Comparison of ENCODE assay signal across 16 cellular contexts in genomic region chrX:23292979-23293651, GRCh38. TPM values are rescaled to one million over a fixed set of nuclear protein-coding genes. Genes with fewer than 3 reads are reported as not detected.
DNase-seq lines count a peak whose midpoint lies in the region; ATAC-seq, FAIRE-seq and TF ChIP-seq lines count a peak whose summit lies in the region.
"Had no signal": no experiment of that assay in that cellular context is flagged by ENCODE, and none has a peak within 500 bp of the region (broad histone marks: within the 10 kb centered on the region; RNA-seq: fewer than 3 reads in every experiment).

No MANE protein-coding gene starts in this region.

- H2BK15ac ChIP-seq in neuronal stem cell (ENCODE audit: low read length) = no peak overlapping the region

- H3K36me3 ChIP-seq in neuronal stem cell (replicated peaks in 1 of 2; ENCODE audit: control insufficient read depth in 2 of 2, insufficient read depth in 2 of 2, low read length in 2 of 2) (no peaks in the 10 kb centered on the region), OCI-LY7 (ENCODE audit: insufficient read depth, low read length) (no peaks in the 10 kb centered on the region), HepG2 (replicated peaks in 1 of 2; ENCODE audit: control insufficient read depth in 1 of 2, insufficient read depth in 2 of 2, low read length in 2 of 2) (no peaks in the 10 kb centered on the region), heart right ventricle (no peaks in the 10 kb centered on the region)
- H3K36me3 ChIP-seq: esophagus squamous epithelium, neutrophil, SJSA1 had no signal

- no peak overlapping the region for H3K4me2 ChIP-seq in neuronal stem cell (ENCODE audit: insufficient read depth, low read length, poor library complexity, severe bottlenecking)
- H3K4me2 ChIP-seq in OCI-LY7 (ENCODE audit: low read length) = no peak overlapping the region
- no peak overlapping the region for H3K4me2 ChIP-seq in HepG2 (ENCODE audit: low read depth, low read length)

- no CpG with 5 or more reads among the region's 8 CpGs for WGBS in neuronal stem cell (ENCODE audit: extremely low coverage in 2 of 2, insufficient read length in 2 of 2, insufficient replicate concordance in 1 of 2), 2 donors
- 52% methylated on average over 2 of the region's 8 CpGs for WGBS in HepG2 (ENCODE audit: low lambda C conversion rate)
- 69 to 70% methylated on average over 8 of the region's 8 CpGs for WGBS in heart right ventricle, 2 donors

- POLR2A ChIA-PET in OCI-LY7 (lab: Charles Lee) = no interaction called here
- POLR2A ChIA-PET in HepG2 (lab: Yijun Ruan, JAX) = no interaction called here

- no peak overlapping the region for H2BK12ac ChIP-seq in neuronal stem cell (ENCODE audit: low read length)

- H3K4me1 ChIP-seq in neuronal stem cell (ENCODE audit: control insufficient read depth in 2 of 2, insufficient read depth in 1 of 2, low read depth in 1 of 2, low read length in 2 of 2) (peaks cover 0 to 6% of the 10 kb centered on the region in 2 donors), OCI-LY7 (ENCODE audit: insufficient read depth, low read length, poor library complexity, severe bottlenecking) (no peaks in the 10 kb centered on the region), HepG2 (ENCODE audit: insufficient read depth, low read length) (no peaks in the 10 kb centered on the region), heart right ventricle (no peaks in the 10 kb centered on the region)
- H3K4me1 ChIP-seq: SJSA1 had no signal

- no peak for ATAC-seq in HepG2
- no peak for ATAC-seq in GM21529 (IDR thresholded peaks at IDR 0.05; ENCODE audit: unreplicated experiment)
- ATAC-seq in heart right ventricle = no peak
- ATAC-seq: activated CD8-positive, alpha-beta memory T cell treated with anti-CD3 and anti-CD28 coated beads, Interleukin-2, amount 10 ng/mL, durations not matched to agents 7 days and 5 days; HCT116 had no signal

- no peaks in the 10 kb centered on the region for H3K27me3 ChIP-seq in neuronal stem cell (ENCODE audit: control insufficient read depth in 3 of 3, insufficient read depth in 3 of 3, low read depth in 1 of 3, low read length in 3 of 3)
- H3K27me3 ChIP-seq in HepG2 (ENCODE audit: control insufficient read depth in 1 of 2, insufficient read depth in 2 of 2, low read length in 2 of 2) = no peaks in the 10 kb centered on the region
- no peaks in the 10 kb centered on the region for H3K27me3 ChIP-seq in heart right ventricle
- H3K27me3 ChIP-seq: esophagus squamous epithelium, neutrophil, SJSA1 had no signal

- TF ChIP-seq RAD21 in HepG2 (CRISPR knock-in tag; IDR thresholded peaks at IDR 0.05) = no peak

- H3K18ac ChIP-seq in neuronal stem cell (ENCODE audit: low read length) = peak overlapping the region; percentile 40

- H2AFZ ChIP-seq in neuronal stem cell (ENCODE audit: low read length) = peak overlapping the region; percentile 60
- no peak overlapping the region for H2AFZ ChIP-seq in OCI-LY7 (ENCODE audit: low read length)
- no peak overlapping the region for H2AFZ ChIP-seq in HepG2 (ENCODE audit: low read length)

- TF ChIP-seq CTCF in OCI-LY7 (conservative IDR thresholded peaks at IDR 0.05; ENCODE audit: low read length) = no peak
- TF ChIP-seq CTCF in HepG2 (CRISPR knock-in tag; IDR thresholded peaks at IDR 0.05) = no peak
- TF ChIP-seq CTCF in heart right ventricle (IDR thresholded peaks at IDR 0.05) = no peak

- no peak overlapping the region for H2BK5ac ChIP-seq in neuronal stem cell (ENCODE audit: low read length)

- no peak overlapping the region for H2AK5ac ChIP-seq in neuronal stem cell (ENCODE audit: low read depth, low read length)

- BruUV-seq in OCI-LY7 (replicated peaks; lab: Mats Ljungman, UMichigan) (no TSS peak), HepG2 (replicated peaks; lab: Mats Ljungman, UMichigan) (no TSS peak)

- H3K14ac ChIP-seq in neuronal stem cell (ENCODE audit: low read length) = no peak overlapping the region

- H3K4ac ChIP-seq in neuronal stem cell (ENCODE audit: low read length) = no peak overlapping the region

- peak overlapping the region; percentile 10 for H3K9ac ChIP-seq in neuronal stem cell (ENCODE audit: low read depth, low read length, poor library complexity)
- H3K9ac ChIP-seq in HepG2 (ENCODE audit: insufficient read depth, low read depth, low read length) = no peak overlapping the region

- FAIRE-seq in HepG2 (lab: Jason Lieb, UNC) = no peak

- H3K23ac ChIP-seq in neuronal stem cell (ENCODE audit: low read depth, low read length, poor library complexity) = no peak overlapping the region

- H2BK120ac ChIP-seq in neuronal stem cell (ENCODE audit: low read depth, low read length) = no peak overlapping the region

- intact Hi-C loops in OCI-LY7 (cut with micrococcal nuclease; ENCODE audit: unreplicated experiment) (no loop called here), HepG2 (cut with micrococcal nuclease; ENCODE audit: unreplicated experiment) (no loop called here), heart right ventricle (cut with DNase I) (no loop called here)

- H4K20me1 ChIP-seq in OCI-LY7 (ENCODE audit: insufficient read depth, low read length) (no peaks in the 10 kb centered on the region), HepG2 (ENCODE audit: insufficient read depth, low read length) (no peaks in the 10 kb centered on the region)

- H3K79me1 ChIP-seq in neuronal stem cell (ENCODE audit: low read depth, low read length) = no peaks in the 10 kb centered on the region

- H4K91ac ChIP-seq in neuronal stem cell (ENCODE audit: low read depth, low read length, poor library complexity) = no peak overlapping the region

- peak overlapping the region; percentile 95 for H3K27ac ChIP-seq in neuronal stem cell (replicated peaks; ENCODE audit: low read length)
- H3K27ac ChIP-seq in OCI-LY7 (ENCODE audit: low read depth, low read length, poor library complexity, severe bottlenecking) = no peak overlapping the region
- no peak overlapping the region for H3K27ac ChIP-seq in HepG2 (ENCODE audit: extremely low read length, insufficient read depth, low read length)
- no peak overlapping the region for H3K27ac ChIP-seq in heart right ventricle
- H3K27ac ChIP-seq: neutrophil, SJSA1 had no signal

- H3K9me2 ChIP-seq in OCI-LY7 (ENCODE audit: insufficient read depth, low read length) = no peaks in the 10 kb centered on the region

- DNase-seq in Ammon's horn (ENCODE audit: low spot score) = peak; percentile 19
- DNase-seq in NCI-H446 (lab: John Stamatoyannopoulos, UW) = peak; percentile 46 to 87
- DNase-seq in ecto neural progenitor cell (ENCODE audit: low spot score) = peak; percentile 58
- DNase-seq in neuronal stem cell (ENCODE audit: low spot score) = no peak
- no peak for DNase-seq in OCI-LY7 (ENCODE audit: low spot score)
- no peak for DNase-seq in HepG2 (ENCODE audit: low spot score)
- DNase-seq in heart right ventricle = no peak
- DNase-seq: activated CD8-positive, alpha-beta memory T cell treated with anti-CD3 and anti-CD28 coated beads, Interleukin-2, amount 10 ng/mL, durations not matched to agents 7 days and 5 days; activated naive CD4-positive, alpha-beta T cell; esophagus squamous epithelium; NCI-H2107 had no signal

- no peak overlapping the region for H4K8ac ChIP-seq in neuronal stem cell (ENCODE audit: low read depth, low read length)

- TF ChIP-seq EP300 in HepG2 (IDR thresholded peaks at IDR 0.05; ENCODE audit: low read depth in 2 of 2, low read length in 2 of 2) = no peak
- TF ChIP-seq EP300 in HepG2 (CRISPR knock-in tag; IDR thresholded peaks at IDR 0.05; ENCODE audit: borderline replicate concordance) = no peak

- CTCF ChIA-PET in OCI-LY7 (lab: Charles Lee; ENCODE audit: unreplicated experiment) (no interaction called here), HepG2 (lab: Yijun Ruan, JAX; ENCODE audit: low intra/inter-chr PET ratio, low total read pairs) (no interaction called here)

- H3K79me2 ChIP-seq in OCI-LY7 (ENCODE audit: insufficient read depth, low read depth, low read length) (no peaks in the 10 kb centered on the region), HepG2 (ENCODE audit: insufficient read depth, low read length) (no peaks in the 10 kb centered on the region)

- TF ChIP-seq POLR2A in HepG2 (IDR thresholded peaks at IDR 0.05; ENCODE audit: insufficient read depth in 1 of 2, low read depth in 2 of 2, low read length in 2 of 2) = no peak

- H3K4me3 ChIP-seq in neuronal stem cell (ENCODE audit: low read length in 2 of 2) (no peak overlapping the region), OCI-LY7 (ENCODE audit: low read depth, low read length, poor library complexity, severe bottlenecking) (no peak overlapping the region), HepG2 (replicated peaks in 1 of 3; ENCODE audit: insufficient read depth in 1 of 3, low read depth in 2 of 3, low read length in 3 of 3) (no peak overlapping the region), heart right ventricle (no peak overlapping the region)
- H3K4me3 ChIP-seq: esophagus squamous epithelium, SJSA1 had no signal

- in situ Hi-C loops in HepG2 (cut with HindIII; ENCODE audit: extremely low pct_ligation_motif_present, low pct_unique_long_range_greater_than_20kb) = no loop called here

- H3K9me3 ChIP-seq in neuronal stem cell (replicated peaks in 1 of 2; ENCODE audit: control insufficient read depth in 2 of 2, insufficient read depth in 1 of 2, low read depth in 1 of 2, low read length in 2 of 2) = no peaks in the 10 kb centered on the region
- H3K9me3 ChIP-seq in OCI-LY7 (ENCODE audit: low read length) = no peaks in the 10 kb centered on the region
- H3K9me3 ChIP-seq in HepG2 (ENCODE audit: low read length) = no peaks in the 10 kb centered on the region
- no peaks in the 10 kb centered on the region for H3K9me3 ChIP-seq in heart right ventricle
- H3K9me3 ChIP-seq: esophagus squamous epithelium, neutrophil, SJSA1 had no signal

RNA-seq across cellular contexts. Expression of gene PTCHD1, which starts 41.5 kb away (rescaled TPM):
- 0.03 TPM for polyA plus RNA-seq in neuronal stem cell (2013, experiment 1 of 2)
- polyA plus RNA-seq in neuronal stem cell (2013, experiment 2 of 2) = 0.06 TPM
- not detected in 2 replicates for total RNA-seq in OCI-LY7 (2014; rRNA removed; shearing (Covaris generic))
- not detected in 2 replicates for total RNA-seq in OCI-LY7 (2022)
- total RNA-seq in HepG2 (2016; rRNA removed; fragmentation: Illumina TruSeq; extraction: Trizol) = not detected in 2 replicates
- not detected in 2 replicates for total RNA-seq in HepG2 (2016; cell fraction: cytosol; rRNA removed; fragmentation: Illumina TruSeq; extraction: Trizol; ENCODE audit: low read depth)
- total RNA-seq in HepG2 (2016; cell fraction: insoluble cytoplasmic fraction; rRNA removed; fragmentation: Illumina TruSeq; extraction: Trizol) = not detected in 2 replicates
- not detected in 2 replicates for total RNA-seq in HepG2 (2016; cell fraction: membrane; rRNA removed; fragmentation: Illumina TruSeq; extraction: Trizol)
- total RNA-seq in HepG2 (2016; cell fraction: nucleus; rRNA removed; fragmentation: Illumina TruSeq; extraction: Trizol) = not detected in 2 replicates
- not detected in 2 replicates for polyA plus RNA-seq in HepG2 (2011; rRNA removed)
- polyA plus RNA-seq in HepG2 (2011; cell fraction: cytosol; rRNA removed) = not detected in 2 replicates
- not detected in 2 replicates for polyA plus RNA-seq in HepG2 (2011; cell fraction: nucleus; rRNA removed)
- polyA plus RNA-seq in HepG2 (2012) = not detected in 2 replicates
- not detected in 2 replicates for polyA plus RNA-seq in HepG2 (2016; cell fraction: cytosol; fragmentation: Illumina TruSeq; extraction: Trizol; ENCODE audit: low read depth)
- not detected in 2 replicates for polyA plus RNA-seq in HepG2 (2016; cell fraction: insoluble cytoplasmic fraction; fragmentation: Illumina TruSeq; extraction: Trizol; ENCODE audit: low read depth)
- polyA plus RNA-seq in HepG2 (2016; cell fraction: membrane; fragmentation: Illumina TruSeq; extraction: Trizol; ENCODE audit: low read depth) = not detected in 2 replicates
- polyA plus RNA-seq in HepG2 (2016; cell fraction: nucleus; fragmentation: Illumina TruSeq; extraction: Trizol; ENCODE audit: insufficient read depth, low read depth) = not detected in 2 replicates
- polyA minus RNA-seq in HepG2 (2011; rRNA and poly(A)+ RNA removed; ENCODE audit: low replicate concordance) = not detected in 2 replicates
- not detected in 2 replicates for polyA minus RNA-seq in HepG2 (2011; cell fraction: cytosol; rRNA and poly(A)+ RNA removed)
- not detected in 2 replicates for polyA minus RNA-seq in HepG2 (2011; cell fraction: nucleus; rRNA and poly(A)+ RNA removed)
- under 1 TPM in 8 of 10 donors, not detected in 2; 0.02 to 0.28 (median 0.04) TPM for total RNA-seq in heart right ventricle
- under 1 TPM; under 0.01 to 0.01 TPM for polyA plus RNA-seq in heart right ventricle
- total RNA-seq: activated CD8-positive, alpha-beta memory T cell treated with anti-CD3 and anti-CD28 coated beads, Interleukin-2, amount 10 ng/mL, durations not matched to agents 7 days and 5 days; lung microvascular endothelial cell; SJSA1 had no signal

Comparison
In these comparisons a context has a peak if more than half of its experiments do, and no peak if none do; other contexts are left out.
1. DNase-seq: peak in Ammon's horn (single experiment), NCI-H446 (2 of 2) and ecto neural progenitor cell (single experiment); none in neuronal stem cell (single experiment), OCI-LY7 (single experiment), HepG2 (single experiment) and heart right ventricle (0 of 2).